Comparison of ENCODE assay signal across 1 cellular context in genomic region chr17:75442168-75443103, GRCh38.
TF ChIP-seq lines count a peak whose summit lies in the region.

No MANE protein-coding gene starts in this region.

TF ChIP-seq in K562, 482 proteins besides CTCF, POLR2A, EP300 and RAD21:
- TF ChIP-seq ZNF57 (CRISPR knock-in tag; IDR thresholded peaks at IDR 0.05) (no peak), SMARCE1 (IDR thresholded peaks at IDR 0.05) (no peak), CEBPB (tag; IDR thresholded peaks at IDR 0.05) (peak; percentile 35), BRF2 (IDR thresholded peaks at IDR 0.05; ENCODE audit: borderline replicate concordance, insufficient read depth, insufficient read length) (no peak), DDX20 (tag; IDR thresholded peaks at IDR 0.05; ENCODE audit: low read depth) (no peak)
